Comparison of ENCODE assay signal across 19 cellular contexts in the genomic region with DNA sequence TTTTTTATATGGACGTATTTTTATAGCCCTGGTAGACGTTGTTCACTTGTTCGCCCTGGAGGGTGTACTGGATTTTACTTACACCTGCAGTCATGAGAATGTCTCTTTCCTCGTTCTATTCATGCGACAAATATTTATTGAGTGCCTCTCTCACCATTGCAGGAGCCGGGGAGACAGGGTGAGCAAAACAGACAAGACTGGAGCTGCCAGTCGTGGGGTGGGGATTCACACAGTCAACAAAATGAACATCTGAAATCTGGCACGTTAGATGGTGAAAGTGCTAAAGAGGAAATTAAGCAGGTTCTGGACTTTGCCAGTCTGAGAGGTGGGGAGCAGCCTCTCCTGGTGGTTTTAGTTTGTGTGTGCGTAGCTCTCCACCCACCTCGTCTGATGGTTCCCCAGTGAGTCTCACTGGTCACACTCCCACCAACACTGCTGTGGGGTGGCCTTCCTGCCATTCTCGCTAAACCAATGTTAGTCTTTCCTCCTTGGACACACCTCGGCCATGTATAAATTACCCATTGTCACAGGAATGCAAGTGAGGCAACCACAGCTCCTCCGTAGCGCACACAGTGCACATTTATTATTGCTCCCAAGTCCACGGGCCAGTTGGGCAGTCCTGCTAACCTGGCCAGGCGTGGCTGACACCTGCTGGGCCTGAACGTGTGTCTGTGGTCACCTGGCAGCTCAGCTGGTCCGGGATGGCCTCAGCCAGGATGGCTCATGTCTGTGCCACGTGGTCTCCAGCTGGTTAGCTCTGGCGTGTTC. TPM values are rescaled to one million over a fixed set of nuclear protein-coding genes. Genes with fewer than 3 reads are reported as not detected.
DNase-seq lines count a peak whose midpoint lies in the region; ATAC-seq and TF ChIP-seq lines count a peak whose summit lies in the region.
"Had no signal": no experiment of that assay in that cellular context is flagged by ENCODE, and none has a peak within 500 bp of the region (broad histone marks: within the 10 kb centered on the region; RNA-seq: fewer than 3 reads in every experiment).

No MANE protein-coding gene starts in this region.

- CTCF ChIA-PET in RWPE1 (lab: Yijun Ruan, JAX): interaction anchor here (0.6 kb wide), 1 partner anchor 64 kb away, joined by 4 read pairs; no protein-coding TSS in a partner anchor

- peak overlapping the region; percentile 59 for H3K27ac Mint-ChIP-seq in progenitor cell of endocrine pancreas
- H3K27ac Mint-ChIP-seq: activated CD8-positive, alpha-beta memory T cell treated with anti-CD3 and anti-CD28 coated beads, Interleukin-2, amount 10 ng/mL, durations not matched to agents 7 days and 5 days; CD8-positive, alpha-beta memory T cell; nephron had no signal

- peaks cover 7% of the 10 kb centered on the region for H3K4me1 Mint-ChIP-seq in progenitor cell of endocrine pancreas (ENCODE audit: low read depth)
- H3K4me1 Mint-ChIP-seq: CD8-positive, alpha-beta memory T cell had no signal

- no peak overlapping the region for H3K4me3 ChIP-seq in esophagus (ENCODE audit: low read depth in 1 of 2, low read length in 2 of 2)

- H3K36me3 ChIP-seq in esophagus (ENCODE audit: control insufficient read depth in 2 of 2, insufficient read depth in 2 of 2, low read length in 1 of 2): no peaks in the 10 kb centered on the region

- POLR2A ChIA-PET in RWPE1 (lab: Yijun Ruan, JAX; ENCODE audit: low non-redundant PET): no interaction called here

- H3K4me1 ChIP-seq in esophagus (ENCODE audit: control insufficient read depth in 2 of 2, insufficient read depth in 2 of 2, low read length in 1 of 2): peaks cover 0 to 1% of the 10 kb centered on the region in 2 donors

- TF ChIP-seq CTCF in RWPE1 (conservative IDR thresholded peaks at IDR 0.05; ENCODE audit: low read depth): no peak
- no peak for TF ChIP-seq CTCF in progenitor cell of endocrine pancreas (IDR thresholded peaks at IDR 0.05; ENCODE audit: unreplicated experiment)

- DNase-seq in EH (ENCODE audit: low read depth): peak; percentile 31
- DNase-seq in RWPE1 (ENCODE audit: low spot score): peak; percentile 4
- no peak for DNase-seq in progenitor cell of endocrine pancreas (ENCODE audit: low spot score, unreplicated experiment)
- DNase-seq in NCI-H187 (lab: John Stamatoyannopoulos, UW): no peak
- DNase-seq in COLO829 (ENCODE audit: low spot score): no peak
- DNase-seq in stimulated activated CD4-positive, alpha-beta T cell treated with anti-CD3 and anti-CD28 coated beads, Interleukin-4, amount 100 ng/mL, for 4 hours: no peak
- DNase-seq: activated CD4-positive, alpha-beta T cell treated with anti-CD3 and anti-CD28 coated beads for 1 hour; activated CD8-positive, alpha-beta memory T cell treated with anti-CD3 and anti-CD28 coated beads, Interleukin-2, amount 10 ng/mL, durations not matched to agents 7 days and 5 days; central memory CD4-positive, alpha-beta T cell; effector memory CD4-positive, alpha-beta T cell; H7; NCI-H2081 treated with DMSO at 0.1 percent for 48 hours; NCI-H510A; stimulated activated naive CD4-positive, alpha-beta T cell treated with Interleukin-2 at 50 U/mL for 16 hours; T-helper 9 cell had no signal

- no peaks in the 10 kb centered on the region for H3K9me3 Mint-ChIP-seq in progenitor cell of endocrine pancreas (ENCODE audit: low read depth)
- H3K9me3 Mint-ChIP-seq: CD8-positive, alpha-beta memory T cell; nephron had no signal

- peak overlapping the region; percentile 70 for H3K27ac ChIP-seq in RWPE1
- H3K27ac ChIP-seq in esophagus (ENCODE audit: low read depth in 2 of 2, low read length in 1 of 2): peak overlapping the region; percentile 40 to 66

- H3K9me3 ChIP-seq in esophagus (ENCODE audit: control insufficient read depth in 2 of 2, insufficient read depth in 1 of 2, low read depth in 1 of 2, low read length in 1 of 2): no peaks in the 10 kb centered on the region

- no peaks in the 10 kb centered on the region for H3K27me3 ChIP-seq in esophagus (ENCODE audit: control insufficient read depth in 1 of 2, insufficient read depth in 2 of 2, low read length in 2 of 2)

- H3K36me3 Mint-ChIP-seq in progenitor cell of endocrine pancreas (ENCODE audit: insufficient read depth): no peaks in the 10 kb centered on the region
- H3K36me3 Mint-ChIP-seq: activated CD8-positive, alpha-beta memory T cell treated with anti-CD3 and anti-CD28 coated beads, Interleukin-2, amount 10 ng/mL, durations not matched to agents 7 days and 5 days; CD8-positive, alpha-beta memory T cell had no signal

- ATAC-seq in HG02852 (IDR thresholded peaks at IDR 0.05; ENCODE audit: unreplicated experiment): no peak
- ATAC-seq: activated CD8-positive, alpha-beta memory T cell treated with anti-CD3 and anti-CD28 coated beads, Interleukin-2, amount 10 ng/mL, durations not matched to agents 7 days and 5 days had no signal

- H3K4me3 Mint-ChIP-seq in progenitor cell of endocrine pancreas (ENCODE audit: low read depth): no peak overlapping the region
- H3K4me3 Mint-ChIP-seq: activated CD8-positive, alpha-beta memory T cell treated with anti-CD3 and anti-CD28 coated beads, Interleukin-2, amount 10 ng/mL, durations not matched to agents 7 days and 5 days; nephron had no signal

- WGBS in esophagus, 2 donors: 53 to 58% methylated on average over 20 of the region's 20 CpGs

- H3K27me3 Mint-ChIP-seq in progenitor cell of endocrine pancreas: peaks cover 11% of the 10 kb centered on the region

RNA-seq across cellular contexts. Expression of a gene that starts 31.5 kb away (rescaled TPM):
- 1 to 10 TPM; 2.7 to 6.0 TPM for polyA plus RNA-seq in esophagus
- total RNA-seq in progenitor cell of endocrine pancreas: 5.8 and 14.1 TPM in 2 replicates

Comparison
In these comparisons a context has a peak if more than half of its experiments do, and no peak if none do; other contexts are left out.
1. DNase-seq: peak in EH (single experiment) and RWPE1 (single experiment); none in progenitor cell of endocrine pancreas (single experiment), NCI-H187 (0 of 2), COLO829 (single experiment) and stimulated activated CD4-positive, alpha-beta T cell treated with anti-CD3 and anti-CD28 coated beads, Interleukin-4, amount 100 ng/mL, for 4 hours (0 of 2).